In the genomic region with DNA sequence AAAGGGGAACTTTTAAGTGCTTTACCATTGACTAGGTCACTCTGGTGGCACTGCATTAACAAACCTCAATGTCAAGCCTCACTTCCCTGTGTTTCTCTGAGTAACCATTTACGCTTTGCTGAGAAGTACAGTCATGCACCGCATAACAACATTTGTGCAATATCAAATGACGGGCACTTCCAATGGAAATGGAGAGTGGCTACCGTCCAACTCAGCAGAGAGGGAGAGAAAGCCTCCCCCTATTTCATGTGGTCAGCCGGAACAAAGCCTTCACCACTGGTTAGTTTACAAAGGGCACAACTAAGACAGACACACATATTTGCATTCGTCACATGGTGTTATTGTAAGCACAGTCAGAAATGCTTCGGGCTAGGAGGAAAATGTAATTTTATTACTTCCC, we compare ENCODE assay signal across 11 cellular contexts.
DNase-seq lines count a peak whose midpoint lies in the region; ATAC-seq and TF ChIP-seq lines count a peak whose summit lies in the region.
"Had no signal": no experiment of that assay in that cellular context is flagged by ENCODE, and none has a peak within 500 bp of the region (broad histone marks: within the 10 kb centered on the region; RNA-seq: fewer than 3 reads in every experiment).

No MANE protein-coding gene starts in this region.

- peaks cover 10% of the 10 kb centered on the region; the same call in 1 of the 2 replicates for H3K36me3 ChIP-seq in GM23338 (ENCODE audit: insufficient read depth)
- H3K36me3 ChIP-seq in mammary epithelial cell (ENCODE audit: insufficient read depth, low read length) = no peaks in the 10 kb centered on the region
- no peaks in the 10 kb centered on the region for H3K36me3 ChIP-seq in neuronal stem cell (replicated peaks in 1 of 2; ENCODE audit: control insufficient read depth in 2 of 2, insufficient read depth in 2 of 2, low read length in 2 of 2)
- H3K36me3 ChIP-seq in GM23248 (ENCODE audit: low read depth) = no peaks in the 10 kb centered on the region; the same call in 1 of the 2 replicates
- no peaks in the 10 kb centered on the region for H3K36me3 ChIP-seq in A673 (ENCODE audit: insufficient read depth, low read length, poor library complexity, severe bottlenecking)

- H3K27ac ChIP-seq in GM23338 (ENCODE audit: low read depth) = no peak overlapping the region
- no peak overlapping the region for H3K27ac ChIP-seq in mammary epithelial cell (ENCODE audit: insufficient read depth, low read depth, low read length)
- no peak overlapping the region for H3K27ac ChIP-seq in neuronal stem cell (replicated peaks; ENCODE audit: low read length)
- no peak overlapping the region for H3K27ac ChIP-seq in GM23248
- no peak overlapping the region for H3K27ac ChIP-seq in A673 (ENCODE audit: low read depth, low read length, poor library complexity, severe bottlenecking)

- H3K36me3 Mint-ChIP-seq in GM23338 (ENCODE audit: low read depth) = peaks cover 3% of the 10 kb centered on the region; the same call in 2 of the 3 replicates

- H3K4me1 Mint-ChIP-seq in GM23338 = peaks cover 5% of the 10 kb centered on the region; the same call in 2 of the 3 replicates
- H3K4me1 Mint-ChIP-seq: endodermal cell had no signal

- intact Hi-C loops in mammary epithelial cell (cut with micrococcal nuclease) (no loop called here), A673 (cut with micrococcal nuclease; ENCODE audit: unreplicated experiment) (no loop called here)

- H2AFZ ChIP-seq in GM23338 (peak overlapping the region; percentile 56; the same call in 1 of the 2 replicates), mammary epithelial cell (ENCODE audit: low read depth, low read length) (no peak overlapping the region), neuronal stem cell (ENCODE audit: low read length) (peak overlapping the region; percentile 71), GM23248 (no peak overlapping the region)

- peaks cover 22% of the 10 kb centered on the region for H3K9me3 Mint-ChIP-seq in GM23338

- DNase-seq in GM23338 (ENCODE audit: low spot score) (no peak), NCI-H2196 treated with DMSO at 0.1 percent for 48 hours (lab: John Stamatoyannopoulos, UW; ENCODE audit: unreplicated experiment) (peak; percentile 87), mammary epithelial cell (peak; percentile 58), neuronal stem cell (ENCODE audit: low spot score) (no peak), NCI-H2227 treated with DMSO at 0.1 percent for 48 hours (lab: John Stamatoyannopoulos, UW) (no peak), GM23248 (no peak), SIG-M5 treated with dmso at 0.1 percent for 504 hours (lab: John Stamatoyannopoulos, UW; ENCODE audit: unreplicated experiment) (no peak), A673 (ENCODE audit: low spot score) (no peak)
- DNase-seq: endodermal cell had no signal

- H2BK15ac ChIP-seq in neuronal stem cell (ENCODE audit: low read length) = no peak overlapping the region

- no peak overlapping the region for H3K14ac ChIP-seq in neuronal stem cell (ENCODE audit: low read length)

- no peak overlapping the region for H3K23ac ChIP-seq in neuronal stem cell (ENCODE audit: low read depth, low read length, poor library complexity)

- no peak for ATAC-seq in GM23338
- ATAC-seq: Right ventricle myocardium inferior had no signal

- no peak overlapping the region for H2BK12ac ChIP-seq in neuronal stem cell (ENCODE audit: low read length)

- H3K9me2 ChIP-seq in GM23338 (ENCODE audit: insufficient read depth) (no peaks in the 10 kb centered on the region), GM23248 (ENCODE audit: insufficient read depth) (no peaks in the 10 kb centered on the region)

- POLR2A ChIA-PET in A673 (lab: Charles Lee; ENCODE audit: low non-redundant PET) = no interaction called here

- no peak overlapping the region for H3K27ac Mint-ChIP-seq in GM23338
- H3K27ac Mint-ChIP-seq: endodermal cell, mesothelial cell of epicardium had no signal

- CTCF ChIA-PET in mammary epithelial cell (lab: Charles Lee; ENCODE audit: low non-redundant PET) = no interaction called here
- CTCF ChIA-PET in A673 (lab: Charles Lee) = no interaction called here

- dilution Hi-C loops in mammary epithelial cell (cut with HindIII; ENCODE audit: low sequenced_read_pairs) = no loop called here

- no peak overlapping the region for H2BK120ac ChIP-seq in neuronal stem cell (ENCODE audit: low read depth, low read length)

- H3F3A ChIP-seq in GM23338 (replicated peaks; ENCODE audit: low read depth) (no peaks in the 10 kb centered on the region), GM23248 (ENCODE audit: insufficient read depth) (peaks cover under 1% of the 10 kb centered on the region; the same call in 1 of the 2 replicates)

- H3K9ac ChIP-seq in mammary epithelial cell (ENCODE audit: insufficient read depth, low read length) (no peak overlapping the region), neuronal stem cell (ENCODE audit: low read depth, low read length, poor library complexity) (no peak overlapping the region), GM23248 (no peak overlapping the region)

- no peaks in the 10 kb centered on the region for H3K79me1 ChIP-seq in neuronal stem cell (ENCODE audit: low read depth, low read length)

- H3K18ac ChIP-seq in neuronal stem cell (ENCODE audit: low read length) = no peak overlapping the region

- H3K4ac ChIP-seq in neuronal stem cell (ENCODE audit: low read length) = no peak overlapping the region

- no peak overlapping the region for H4K91ac ChIP-seq in neuronal stem cell (ENCODE audit: low read depth, low read length, poor library complexity)

- BruUV-seq in mammary epithelial cell (replicated peaks; lab: Mats Ljungman, UMichigan) (no TSS peak), A673 (replicated peaks; lab: Mats Ljungman, UMichigan) (no TSS peak)

- no peak overlapping the region for H3K4me3 Mint-ChIP-seq in GM23338
- H3K4me3 Mint-ChIP-seq: endodermal cell, mesothelial cell of epicardium had no signal

- no peak overlapping the region for H2AK5ac ChIP-seq in neuronal stem cell (ENCODE audit: low read depth, low read length)

- H3K27me3 ChIP-seq in GM23338 (ENCODE audit: insufficient read depth) = no peaks in the 10 kb centered on the region
- no peaks in the 10 kb centered on the region for H3K27me3 ChIP-seq in mammary epithelial cell (ENCODE audit: insufficient read depth, low read length)
- H3K27me3 ChIP-seq in neuronal stem cell (ENCODE audit: control insufficient read depth in 3 of 3, insufficient read depth in 3 of 3, low read depth in 1 of 3, low read length in 3 of 3) = no peaks in the 10 kb centered on the region
- H3K27me3 ChIP-seq in GM23248 (replicated peaks; ENCODE audit: insufficient read depth) = no peaks in the 10 kb centered on the region
- H3K27me3 ChIP-seq in A673 (replicated peaks; ENCODE audit: insufficient read depth, low read depth, low read length, poor library complexity) = peaks cover 20% of the 10 kb centered on the region

- no peaks in the 10 kb centered on the region for H3K9me3 ChIP-seq in mammary epithelial cell (replicated peaks; ENCODE audit: insufficient read depth, low read length)
- H3K9me3 ChIP-seq in neuronal stem cell (replicated peaks in 1 of 2; ENCODE audit: control insufficient read depth in 2 of 2, insufficient read depth in 1 of 2, low read depth in 1 of 2, low read length in 2 of 2) = peaks cover 2 to 9% of the 10 kb centered on the region in 2 donors
- peaks cover 3% of the 10 kb centered on the region for H3K9me3 ChIP-seq in GM23248 (ENCODE audit: low read depth)
- H3K9me3 ChIP-seq in A673 (ENCODE audit: low read depth, low read length, poor library complexity, severe bottlenecking) = no peaks in the 10 kb centered on the region

- no peak for TF ChIP-seq CTCF in GM23338 (conservative IDR thresholded peaks at IDR 0.05; ENCODE audit: low read depth in 2 of 2)
- TF ChIP-seq CTCF in mammary epithelial cell (conservative IDR thresholded peaks at IDR 0.05 in 1 of 2, IDR thresholded peaks at IDR 0.05 in 1 of 2; ENCODE audit: extremely low read depth in 1 of 2, insufficient read depth in 1 of 2, low read depth in 1 of 2, low read length in 2 of 2) = no peak
- no peak for TF ChIP-seq CTCF in A673 (conservative IDR thresholded peaks at IDR 0.05; ENCODE audit: low read depth, low read length)

- WGBS in mammary epithelial cell (ENCODE audit: low coverage, missing lambda C conversion rate) = 93% methylated on average over 7 of the region's 7 CpGs
- WGBS in neuronal stem cell (ENCODE audit: extremely low coverage in 2 of 2, insufficient read length in 2 of 2, insufficient replicate concordance in 1 of 2), 2 donors = no CpG with 5 or more reads among the region's 7 CpGs
- 86 to 87% methylated on average over 7 of the region's 7 CpGs for WGBS in GM23248 (ENCODE audit: low coverage in 1 of 2, low lambda C conversion rate in 2 of 2, missing lambda C conversion rate in 2 of 2), 2 experiments

- no peak overlapping the region for H4K8ac ChIP-seq in neuronal stem cell (ENCODE audit: low read depth, low read length)

- H3K79me2 ChIP-seq in GM23338 (replicated peaks; ENCODE audit: insufficient read depth) (no peaks in the 10 kb centered on the region), mammary epithelial cell (ENCODE audit: insufficient read depth, low read length) (no peaks in the 10 kb centered on the region), GM23248 (ENCODE audit: insufficient read depth) (no peaks in the 10 kb centered on the region)

- H4K20me1 ChIP-seq in GM23338 (replicated peaks; ENCODE audit: insufficient read depth) = no peaks in the 10 kb centered on the region
- no peaks in the 10 kb centered on the region for H4K20me1 ChIP-seq in mammary epithelial cell (ENCODE audit: insufficient read depth, low read length)
- no peaks in the 10 kb centered on the region for H4K20me1 ChIP-seq in GM23248 (ENCODE audit: insufficient read depth)

- H3K4me2 ChIP-seq in GM23338 (no peak overlapping the region), mammary epithelial cell (ENCODE audit: insufficient read depth, low read depth, low read length) (no peak overlapping the region), neuronal stem cell (ENCODE audit: insufficient read depth, low read length, poor library complexity, severe bottlenecking) (no peak overlapping the region), GM23248 (ENCODE audit: unreplicated experiment) (no peak overlapping the region)

- in situ Hi-C loops in mammary epithelial cell (cut with MboI; ENCODE audit: low sequenced_read_pairs in 2 of 2) (no loop called here), GM23248 (cut with MboI) (no loop called here)

- H3K4me1 ChIP-seq in GM23338 (ENCODE audit: insufficient read depth) (no peaks in the 10 kb centered on the region), mammary epithelial cell (ENCODE audit: insufficient read depth, low read length) (no peaks in the 10 kb centered on the region), neuronal stem cell (ENCODE audit: control insufficient read depth in 2 of 2, insufficient read depth in 1 of 2, low read depth in 1 of 2, low read length in 2 of 2) (peaks cover 0 to 6% of the 10 kb centered on the region in 2 donors), GM23248 (ENCODE audit: insufficient read depth) (no peaks in the 10 kb centered on the region; the same call in 1 of the 2 replicates), A673 (ENCODE audit: insufficient read depth, low read length, poor library complexity, severe bottlenecking) (no peaks in the 10 kb centered on the region)

- peaks cover 2% of the 10 kb centered on the region for H3K27me3 Mint-ChIP-seq in GM23338 (ENCODE audit: insufficient read depth, low read depth, poor library complexity)

- H3K4me3 ChIP-seq in GM23338 (no peak overlapping the region), mammary epithelial cell (replicated peaks in 1 of 3; ENCODE audit: insufficient read depth in 1 of 3, low read depth in 2 of 3, low read length in 3 of 3) (no peak overlapping the region), neuronal stem cell (ENCODE audit: low read length in 2 of 2) (no peak overlapping the region), GM23248 (no peak overlapping the region), A673 (ENCODE audit: low read depth, low read length, poor library complexity, severe bottlenecking) (no peak overlapping the region)

- no peak overlapping the region for H2BK5ac ChIP-seq in neuronal stem cell (ENCODE audit: low read length)

Comparison
In these comparisons a context has a peak if more than half of its experiments do, and no peak if none do; other contexts are left out.
1. DNase-seq: peak in NCI-H2196 treated with DMSO at 0.1 percent for 48 hours (single experiment) and mammary epithelial cell (single experiment); none in GM23338 (single experiment), neuronal stem cell (single experiment), NCI-H2227 treated with DMSO at 0.1 percent for 48 hours (single experiment), GM23248 (single experiment), SIG-M5 treated with dmso at 0.1 percent for 504 hours (single experiment) and A673 (single experiment).
2. H2AFZ ChIP-seq: peak in GM23338 (single experiment) and neuronal stem cell (single experiment); none in mammary epithelial cell (single experiment) and GM23248 (single experiment).